ENCODE assay signal across 8 cellular contexts in the genomic region with DNA sequence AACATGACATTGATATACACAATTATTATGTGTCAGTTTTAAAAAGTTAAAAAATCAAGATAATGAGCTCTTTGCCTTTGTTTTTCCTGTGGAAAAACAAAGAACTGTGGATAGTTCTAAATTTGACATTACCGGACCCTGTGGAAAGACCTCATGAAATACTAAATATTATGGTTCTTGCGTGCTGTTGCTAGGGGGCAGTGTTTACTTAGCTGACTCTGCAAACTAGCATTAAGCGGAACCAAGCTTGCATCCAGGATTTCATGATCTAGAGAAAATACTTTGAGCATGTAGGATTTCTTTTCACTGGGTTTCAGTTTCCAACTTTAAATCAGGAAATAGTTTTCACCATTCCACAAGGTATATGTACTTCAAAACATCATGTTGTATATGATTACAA. TPM values are rescaled to one million over a fixed set of nuclear protein-coding genes. Genes with fewer than 3 reads are reported as not detected.
DNase-seq lines count a peak whose midpoint lies in the region; ATAC-seq and TF ChIP-seq lines count a peak whose summit lies in the region.

No MANE protein-coding gene starts in this region.

- H3K4me1 Mint-ChIP-seq in nephron = peaks cover 7% of the 10 kb centered on the region
- H3K4me1 Mint-ChIP-seq in CD4-positive, alpha-beta T cell (ENCODE audit: low read depth) = no peaks in the 10 kb centered on the region

- H3K4me2 ChIP-seq in MM.1S (ENCODE audit: low read depth, low read length) = no peak overlapping the region

- no peak overlapping the region for H3K27ac Mint-ChIP-seq in nephron
- no peak overlapping the region for H3K27ac Mint-ChIP-seq in CD4-positive, alpha-beta T cell

- CTCF ChIA-PET in CD4-positive, alpha-beta T cell (lab: Charles Lee) = interaction anchor here (1.3 to 1.4 kb wide), 2 partner anchors 532 to 948 kb away, joined by 4 to 5 read pairs; no protein-coding TSS in a partner anchor

- H3K36me3 Mint-ChIP-seq in nephron (ENCODE audit: low read depth) = peaks cover 17% of the 10 kb centered on the region
- H3K36me3 Mint-ChIP-seq in CD4-positive, alpha-beta T cell (ENCODE audit: low read depth) = no peaks in the 10 kb centered on the region

- H3K4me3 ChIP-seq in MM.1S (ENCODE audit: low read length) (no peak overlapping the region), RWPE2 (ENCODE audit: severe bottlenecking) (no peak overlapping the region)

- H3F3A ChIP-seq in MM.1S (ENCODE audit: insufficient read depth, low read length) = no peaks in the 10 kb centered on the region

- POLR2A ChIA-PET in CD4-positive, alpha-beta T cell (lab: Charles Lee) = no interaction called here

- H2AFZ ChIP-seq in MM.1S (ENCODE audit: low read length) = no peak overlapping the region

- H3K27me3 ChIP-seq in MM.1S (replicated peaks; ENCODE audit: insufficient read depth, low read length) (no peaks in the 10 kb centered on the region), RWPE2 (ENCODE audit: insufficient read depth, poor library complexity, severe bottlenecking) (no peaks in the 10 kb centered on the region)
- H3K27me3 ChIP-seq in CD4-positive, alpha-beta T cell (ENCODE audit: control insufficient read depth, insufficient read depth, low read length) = no peaks in the 10 kb centered on the region

- peaks cover 10% of the 10 kb centered on the region for H3K9me3 Mint-ChIP-seq in nephron
- H3K9me3 Mint-ChIP-seq in CD4-positive, alpha-beta T cell = no peaks in the 10 kb centered on the region

- no peak overlapping the region for H3K4me3 Mint-ChIP-seq in nephron
- no peak overlapping the region for H3K4me3 Mint-ChIP-seq in CD4-positive, alpha-beta T cell

- no peaks in the 10 kb centered on the region for H3K4me1 ChIP-seq in MM.1S (ENCODE audit: low read length)
- H3K4me1 ChIP-seq in RWPE2 (ENCODE audit: insufficient read depth, poor library complexity, severe bottlenecking) = no peaks in the 10 kb centered on the region

- H3K36me3 ChIP-seq in MM.1S (replicated peaks; ENCODE audit: insufficient read depth, low read length) = no peaks in the 10 kb centered on the region
- no peaks in the 10 kb centered on the region for H3K36me3 ChIP-seq in RWPE2 (ENCODE audit: low read depth)

- H3K9me2 ChIP-seq in MM.1S (replicated peaks; ENCODE audit: insufficient read depth, low read length) = no peaks in the 10 kb centered on the region

- H3K27me3 Mint-ChIP-seq in nephron (ENCODE audit: low read depth) = peaks cover 4% of the 10 kb centered on the region
- H3K27me3 Mint-ChIP-seq in CD4-positive, alpha-beta T cell = peaks cover 4% of the 10 kb centered on the region

- H4K20me1 ChIP-seq in MM.1S (ENCODE audit: insufficient read depth, low read length) = no peaks in the 10 kb centered on the region

- ATAC-seq in GM18502 (IDR thresholded peaks at IDR 0.05; ENCODE audit: poor library complexity, unreplicated experiment) (peak; percentile 78), RWPE2 (ENCODE audit: low read depth) (no peak), esophagus mucosa (peak; percentile 58), GM21447 (IDR thresholded peaks at IDR 0.05; ENCODE audit: unreplicated experiment) (no peak)
- ATAC-seq in CD4-positive, alpha-beta T cell (ENCODE audit: poor library complexity) = no peak

- H3K79me2 ChIP-seq in MM.1S (ENCODE audit: low read length) = no peaks in the 10 kb centered on the region

- intact Hi-C loops in CD4-positive, alpha-beta T cell (cut with DNase I, micrococcal nuclease) = no loop called here

- peak; percentile 50 for DNase-seq in MM.1S
- DNase-seq in RWPE2 (ENCODE audit: low spot score) = no peak
- DNase-seq in CD4-positive, alpha-beta T cell = no peak

- H3K9me3 ChIP-seq in MM.1S (replicated peaks; ENCODE audit: insufficient read depth, low read length) (no peaks in the 10 kb centered on the region), RWPE2 (ENCODE audit: severe bottlenecking) (no peaks in the 10 kb centered on the region)
- no peaks in the 10 kb centered on the region for H3K9me3 ChIP-seq in CD4-positive, alpha-beta T cell (ENCODE audit: control insufficient read depth, low read length)

- TF ChIP-seq CTCF in 22Rv1 (IDR thresholded peaks at IDR 0.05) = peak; percentile 53
- peak; percentile 54 for TF ChIP-seq CTCF in MM.1S (IDR thresholded peaks at IDR 0.05; ENCODE audit: low read length)
- peak; percentile 48 for TF ChIP-seq CTCF in RWPE2 (IDR thresholded peaks at IDR 0.05; ENCODE audit: poor library complexity, severe bottlenecking)
- TF ChIP-seq CTCF in nephron (IDR thresholded peaks at IDR 0.05; ENCODE audit: unreplicated experiment in 3 of 3) = peak; percentile 49 to 59 (median 56)
- no peak for TF ChIP-seq CTCF in CD4-positive, alpha-beta T cell (IDR thresholded peaks at IDR 0.05)

- no peak overlapping the region for H3K9ac ChIP-seq in MM.1S (ENCODE audit: low read length)

- H3K27ac ChIP-seq in 22Rv1 (no peak overlapping the region), MM.1S (ENCODE audit: low read length) (no peak overlapping the region), RWPE2 (ENCODE audit: poor library complexity, severe bottlenecking) (no peak overlapping the region)
- no peak overlapping the region for H3K27ac ChIP-seq in CD4-positive, alpha-beta T cell (ENCODE audit: low read depth, low read length)

RNA-seq across cellular contexts. Expression of a gene that starts 33.6 kb away (rescaled TPM):
- total RNA-seq in esophagus mucosa = 0.84 TPM
- total RNA-seq in CD4-positive, alpha-beta T cell = not detected

Comparison
In these comparisons a context has a peak if more than half of its experiments do, and no peak if none do; other contexts are left out.
1. ATAC-seq: peak in GM18502 (single experiment) and esophagus mucosa (single experiment); none in RWPE2 (single experiment), CD4-positive, alpha-beta T cell (single experiment) and GM21447 (single experiment).